Comparison of ENCODE assay signal across 12 cellular contexts in genomic region chr7:37247881-37248280, GRCh38.
DNase-seq lines count a peak whose midpoint lies in the region; ATAC-seq and TF ChIP-seq lines count a peak whose summit lies in the region.
"Had no signal": no experiment of that assay in that cellular context is flagged by ENCODE, and none has a peak within 500 bp of the region (broad histone marks: within the 10 kb centered on the region; RNA-seq: fewer than 3 reads in every experiment).

No MANE protein-coding gene starts in this region.

- no peaks in the 10 kb centered on the region for H3K36me3 Mint-ChIP-seq in osteocyte (ENCODE audit: unreplicated experiment)

- H3K4me1 ChIP-seq in HEK293 (ENCODE audit: control insufficient read depth, insufficient read depth, low read length): no peaks in the 10 kb centered on the region
- H3K4me1 ChIP-seq in RWPE2 (ENCODE audit: insufficient read depth, poor library complexity, severe bottlenecking): no peaks in the 10 kb centered on the region
- H3K4me1 ChIP-seq: tibial artery had no signal

- H3K4me1 Mint-ChIP-seq in osteocyte (ENCODE audit: unreplicated experiment): no peaks in the 10 kb centered on the region

- no peaks in the 10 kb centered on the region for H3K36me3 ChIP-seq in HEK293 (ENCODE audit: control insufficient read depth in 2 of 2, insufficient read depth in 1 of 2, low read length in 2 of 2)
- H3K36me3 ChIP-seq in RWPE2 (ENCODE audit: low read depth): no peaks in the 10 kb centered on the region
- H3K36me3 ChIP-seq: tibial artery, WERI-Rb-1 had no signal

- H3K27ac Mint-ChIP-seq in osteocyte (ENCODE audit: unreplicated experiment): no peak overlapping the region

- no peak overlapping the region for H3K4me3 Mint-ChIP-seq in osteocyte (ENCODE audit: unreplicated experiment)

- no peak overlapping the region for H3K27ac ChIP-seq in HEK293 (ENCODE audit: extremely low read depth, low read depth, low read length)
- H3K27ac ChIP-seq in RWPE2 (ENCODE audit: poor library complexity, severe bottlenecking): no peak overlapping the region
- H3K27ac ChIP-seq: tibial artery, WERI-Rb-1 had no signal

- DNase-seq in RWPE2 (ENCODE audit: low spot score) (no peak), fibroblast of villous mesenchyme (ENCODE audit: low read depth) (peak; percentile 39), non-pigmented ciliary epithelial cell (ENCODE audit: low read depth) (peak; percentile 4), NCI-H2107 (lab: John Stamatoyannopoulos, UW) (no peak), osteocyte (ENCODE audit: extremely low spot score, unreplicated experiment) (no peak), DMS53 (lab: John Stamatoyannopoulos, UW) (no peak)
- DNase-seq: DMS79; stimulated activated CD4-positive, alpha-beta T cell treated with anti-CD3 and anti-CD28 coated beads, Interleukin-15, amount 100 ng/mL, for 24 hours; tibial artery had no signal

- H3K4me3 ChIP-seq in HEK293 (ENCODE audit: low read depth, low read length): no peak overlapping the region
- H3K4me3 ChIP-seq in RWPE2 (ENCODE audit: severe bottlenecking): no peak overlapping the region
- no peak overlapping the region for H3K4me3 ChIP-seq in fibroblast of villous mesenchyme (ENCODE audit: low read depth, low read length)
- H3K4me3 ChIP-seq: tibial artery had no signal

- POLR2A ChIA-PET in HEK293 (lab: Yijun Ruan, JAX): interaction anchor here (0.7 kb wide), 1 partner anchor 23 kb away, joined by 3 read pairs; no protein-coding TSS in a partner anchor

- TF ChIP-seq CTCF in HEK293 (tag by site-specific recombination; IDR thresholded peaks at IDR 0.05): no peak
- TF ChIP-seq CTCF in RWPE2 (IDR thresholded peaks at IDR 0.05; ENCODE audit: poor library complexity, severe bottlenecking): no peak
- TF ChIP-seq CTCF in fibroblast of villous mesenchyme (IDR thresholded peaks at IDR 0.05; ENCODE audit: insufficient read depth, low read depth, low read length): no peak
- no peak for TF ChIP-seq CTCF in osteocyte (IDR thresholded peaks at IDR 0.05)

- CTCF ChIA-PET in HEK293 (lab: Yijun Ruan, JAX): no interaction called here

- peaks cover 6% of the 10 kb centered on the region for H3K27me3 ChIP-seq in RWPE2 (ENCODE audit: insufficient read depth, poor library complexity, severe bottlenecking)
- H3K27me3 ChIP-seq: tibial artery had no signal

- H3K9me3 Mint-ChIP-seq in osteocyte (ENCODE audit: unreplicated experiment): no peaks in the 10 kb centered on the region

- ATAC-seq in RWPE2 (ENCODE audit: low read depth): peak; percentile 58; the same call in 2 of the 3 replicates
- no peak for ATAC-seq in GM19455 (IDR thresholded peaks at IDR 0.05; ENCODE audit: unreplicated experiment)

- peaks cover 2% of the 10 kb centered on the region for H3K27me3 Mint-ChIP-seq in osteocyte (ENCODE audit: unreplicated experiment)

- H3K9me3 ChIP-seq in HEK293 (ENCODE audit: control insufficient read depth, insufficient read depth, low read depth, low read length): no peaks in the 10 kb centered on the region
- H3K9me3 ChIP-seq in RWPE2 (ENCODE audit: severe bottlenecking): no peaks in the 10 kb centered on the region
- H3K9me3 ChIP-seq: tibial artery had no signal

TF ChIP-seq in HEK293, 187 proteins besides CTCF, POLR2A, EP300 and RAD21:
- TF ChIP-seq MYNN (tag by site-specific recombination; IDR thresholded peaks at IDR 0.05; ENCODE audit: borderline replicate concordance) (no peak), GLIS2 (tag by site-specific recombination; IDR thresholded peaks at IDR 0.05) (no peak), ZNF777 (tag by site-specific recombination; IDR thresholded peaks at IDR 0.05; ENCODE audit: borderline replicate concordance) (no peak), ZNF530 (tag by site-specific recombination; IDR thresholded peaks at IDR 0.05; ENCODE audit: low read depth) (no peak), ZNF692 (tag by site-specific recombination; IDR thresholded peaks at IDR 0.05) (no peak)
- TF ChIP-seq, protein P1, sequence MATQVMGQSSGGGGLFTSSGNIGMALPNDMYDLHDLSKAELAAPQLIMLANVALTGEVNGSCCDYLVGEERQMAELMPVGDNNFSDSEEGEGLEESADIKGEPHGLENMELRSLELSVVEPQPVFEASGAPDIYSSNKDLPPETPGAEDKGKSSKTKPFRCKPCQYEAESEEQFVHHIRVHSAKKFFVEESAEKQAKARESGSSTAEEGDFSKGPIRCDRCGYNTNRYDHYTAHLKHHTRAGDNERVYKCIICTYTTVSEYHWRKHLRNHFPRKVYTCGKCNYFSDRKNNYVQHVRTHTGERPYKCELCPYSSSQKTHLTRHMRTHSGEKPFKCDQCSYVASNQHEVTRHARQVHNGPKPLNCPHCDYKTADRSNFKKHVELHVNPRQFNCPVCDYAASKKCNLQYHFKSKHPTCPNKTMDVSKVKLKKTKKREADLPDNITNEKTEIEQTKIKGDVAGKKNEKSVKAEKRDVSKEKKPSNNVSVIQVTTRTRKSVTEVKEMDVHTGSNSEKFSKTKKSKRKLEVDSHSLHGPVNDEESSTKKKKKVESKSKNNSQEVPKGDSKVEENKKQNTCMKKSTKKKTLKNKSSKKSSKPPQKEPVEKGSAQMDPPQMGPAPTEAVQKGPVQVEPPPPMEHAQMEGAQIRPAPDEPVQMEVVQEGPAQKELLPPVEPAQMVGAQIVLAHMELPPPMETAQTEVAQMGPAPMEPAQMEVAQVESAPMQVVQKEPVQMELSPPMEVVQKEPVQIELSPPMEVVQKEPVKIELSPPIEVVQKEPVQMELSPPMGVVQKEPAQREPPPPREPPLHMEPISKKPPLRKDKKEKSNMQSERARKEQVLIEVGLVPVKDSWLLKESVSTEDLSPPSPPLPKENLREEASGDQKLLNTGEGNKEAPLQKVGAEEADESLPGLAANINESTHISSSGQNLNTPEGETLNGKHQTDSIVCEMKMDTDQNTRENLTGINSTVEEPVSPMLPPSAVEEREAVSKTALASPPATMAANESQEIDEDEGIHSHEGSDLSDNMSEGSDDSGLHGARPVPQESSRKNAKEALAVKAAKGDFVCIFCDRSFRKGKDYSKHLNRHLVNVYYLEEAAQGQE (tag by site-specific recombination; IDR thresholded peaks at IDR 0.05): peak; percentile 76

Comparison
In these comparisons a context has a peak if more than half of its experiments do, and no peak if none do; other contexts are left out.
1. DNase-seq: peak in fibroblast of villous mesenchyme (single experiment) and non-pigmented ciliary epithelial cell (single experiment); none in RWPE2 (single experiment), NCI-H2107 (single experiment), osteocyte (single experiment) and DMS53 (single experiment).